24 cellular contexts compared by ENCODE assay signal in the genomic region with DNA sequence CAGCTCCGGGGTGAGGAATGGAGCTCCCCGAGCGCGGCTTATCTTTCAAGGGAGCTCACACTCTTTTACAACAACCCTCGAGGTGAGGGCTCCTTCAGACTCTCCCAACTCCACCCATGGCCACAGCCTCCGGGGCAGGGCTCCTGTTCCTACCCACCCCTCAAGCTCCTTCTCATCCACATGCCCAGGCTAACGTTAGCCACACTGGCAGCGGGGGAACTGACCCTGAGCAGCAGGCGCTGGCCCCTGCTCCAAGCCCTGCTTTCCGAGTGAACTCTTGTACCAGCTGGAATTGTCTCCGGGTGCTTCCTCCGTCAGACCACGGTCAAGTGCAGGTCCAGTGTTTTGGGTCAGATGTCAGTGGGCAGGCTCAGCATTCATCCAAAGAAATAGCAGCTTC.
DNase-seq lines count a peak whose midpoint lies in the region; ATAC-seq, FAIRE-seq and TF ChIP-seq lines count a peak whose summit lies in the region.
"Had no signal": no experiment of that assay in that cellular context is flagged by ENCODE, and none has a peak within 500 bp of the region (broad histone marks: within the 10 kb centered on the region; RNA-seq: fewer than 3 reads in every experiment).

No MANE protein-coding gene starts in this region.

- H3K9me1 ChIP-seq in K562 (ENCODE audit: control insufficient read depth, insufficient read depth, low read length), result no peaks in the 10 kb centered on the region

- no peak for TF ChIP-seq POLR2A in K562 (conservative IDR thresholded peaks at IDR 0.05)

- BruUV-seq in K562 (replicated peaks; lab: Mats Ljungman, UMichigan), result no TSS peak

- CTCF ChIA-PET in K562 (lab: Yijun Ruan, JAX; ENCODE audit: low intra/inter-chr PET ratio), result no interaction called here

- H4K20me1 ChIP-seq in K562 (replicated peaks; ENCODE audit: control insufficient read depth, insufficient read depth, low read length) (no peaks in the 10 kb centered on the region), fibroblast of lung (ENCODE audit: control insufficient read depth, extremely low read depth, insufficient read depth, low read length) (no peaks in the 10 kb centered on the region)
- H4K20me1 ChIP-seq: BLaER1 treated with 17β-estradiol and CSF1 and Interleukin-3, amounts not matched to agents 10 nM and 100 nM had no signal

- no peak overlapping the region; the same call in 1 of the 2 replicates for H3K4me2 ChIP-seq in K562 (ENCODE audit: insufficient read depth, low read length)
- H3K4me2 ChIP-seq in fibroblast of lung (ENCODE audit: extremely low read depth, insufficient read depth, low read length), result peak overlapping the region; percentile 71
- H3K4me2 ChIP-seq: A549; BLaER1 treated with 17β-estradiol and CSF1 and Interleukin-3, amounts not matched to agents 10 nM and 100 nM had no signal

- no peak for TF ChIP-seq RAD21 in K562 (CRISPR knock-in tag; conservative IDR thresholded peaks at IDR 0.05 in 1 of 2, IDR thresholded peaks at IDR 0.05 in 1 of 2)

- H3K79me2 ChIP-seq in K562 (ENCODE audit: control insufficient read depth, insufficient read depth, low read length) (no peaks in the 10 kb centered on the region), fibroblast of lung (ENCODE audit: control insufficient read depth, insufficient read depth, low read length) (no peaks in the 10 kb centered on the region)

- H3K9me3 ChIP-seq in K562 (replicated peaks; ENCODE audit: control insufficient read depth, insufficient read depth, low read depth, low read length) (no peaks in the 10 kb centered on the region; the same call in 1 of the 2 replicates), fibroblast of lung (ENCODE audit: control insufficient read depth, insufficient read depth, low read depth, low read length) (no peaks in the 10 kb centered on the region)
- H3K9me3 ChIP-seq: A549, BE2C had no signal

- H3K36me3 ChIP-seq in H7 (replicated peaks; ENCODE audit: control insufficient read depth, insufficient read depth, low read length) (no peaks in the 10 kb centered on the region), K562 (ENCODE audit: control insufficient read depth, insufficient read depth, low read length) (no peaks in the 10 kb centered on the region), fibroblast of lung (ENCODE audit: control insufficient read depth, insufficient read depth, low read length) (no peaks in the 10 kb centered on the region)
- H3K36me3 ChIP-seq: BE2C; BLaER1 treated with 17β-estradiol and CSF1 and Interleukin-3, amounts not matched to agents 10 nM and 100 nM had no signal

- no peak for FAIRE-seq in K562 (lab: Jason Lieb, UNC)
- FAIRE-seq: A549, D721Med, GM12878, GM18507 had no signal

- H2AFZ ChIP-seq in K562 (ENCODE audit: low read depth, low read length), result peak overlapping the region; percentile 32; the same call in 1 of the 2 replicates
- no peak overlapping the region for H2AFZ ChIP-seq in fibroblast of lung (ENCODE audit: low read length)

- intact Hi-C loops in K562 (cut with micrococcal nuclease), result no loop called here

- TF ChIP-seq CTCF in K562 (IDR thresholded peaks at IDR 0.05 in 2 of 3, conservative IDR thresholded peaks at IDR 0.05 in 1 of 3; ENCODE audit: insufficient read depth in 2 of 3, low read depth in 1 of 3, low read length in 3 of 3), result no peak
- TF ChIP-seq CTCF in fibroblast of lung (conservative IDR thresholded peaks at IDR 0.05 in 1 of 2, IDR thresholded peaks at IDR 0.05 in 1 of 2; ENCODE audit: low read depth in 1 of 2, low read length in 2 of 2), result no peak

- H3K4me1 ChIP-seq in K562 (replicated peaks in 1 of 2; ENCODE audit: control insufficient read depth in 2 of 2, insufficient read depth in 2 of 2, low read length in 2 of 2) (no peaks in the 10 kb centered on the region; a peak in 1 of 5 replicates), fibroblast of lung (ENCODE audit: control insufficient read depth, extremely low read depth, insufficient read depth, low read length) (no peaks in the 10 kb centered on the region)
- H3K4me1 ChIP-seq: A549, BE2C had no signal

- H3K27me3 ChIP-seq in H7 (ENCODE audit: control insufficient read depth, insufficient read depth, low read length) (no peaks in the 10 kb centered on the region), K562 (ENCODE audit: control insufficient read depth in 2 of 2, insufficient read depth in 2 of 2, low read length in 2 of 2) (peaks cover 0 to 3% of the 10 kb centered on the region in 2 experiments; a peak in 2 of 5 replicates), fibroblast of lung (ENCODE audit: control insufficient read depth, insufficient read depth, low read length) (no peaks in the 10 kb centered on the region)
- H3K27me3 ChIP-seq: BE2C; BLaER1 treated with 17β-estradiol and CSF1 and Interleukin-3, amounts not matched to agents 10 nM and 100 nM had no signal

- POLR2A ChIA-PET in K562 (lab: Yijun Ruan, JAX), result interaction anchor here (0.6 kb wide), 1 partner anchor 212 kb away, joined by 3 read pairs; no protein-coding TSS in a partner anchor

- H3K4me3 ChIP-seq in H7 (ENCODE audit: insufficient read depth, low read depth, low read length), result no peak overlapping the region
- H3K4me3 ChIP-seq in K562, result no peak overlapping the region
- H3K4me3 ChIP-seq in fibroblast of lung (replicated peaks in 1 of 4; ENCODE audit: control extremely low read depth in 1 of 4, insufficient read depth in 1 of 4, low read depth in 3 of 4, low read length in 4 of 4), result no peak overlapping the region
- H3K4me3 ChIP-seq: A549; BLaER1 treated with 17β-estradiol and CSF1 and Interleukin-3, amounts not matched to agents 10 nM and 100 nM; GM12878 had no signal

- ATAC-seq in K562 (no peak), GM18498 (IDR thresholded peaks at IDR 0.05; ENCODE audit: unreplicated experiment) (no peak), HG02852 (IDR thresholded peaks at IDR 0.05; ENCODE audit: unreplicated experiment) (no peak)
- ATAC-seq: A549, GM12878, HCT116 had no signal

- in situ Hi-C loops in K562 (cut with MboI), result loop anchor here (10.0 kb wide), 1 partner anchor 231 kb away; no protein-coding TSS in a partner anchor

- DNase-seq in H7 (peak; percentile 37), K562 (ENCODE audit: extremely low read depth in 1 of 4, low spot score in 3 of 4) (no peak), fibroblast of lung (ENCODE audit: low read depth in 2 of 2) (no peak), GM19238 (ENCODE audit: insufficient read length, low spot score) (no peak)
- DNase-seq: 8988T; ACHN; AML-193; BE2C; CD4-positive, alpha-beta T cell; CD8-positive, alpha-beta memory T cell; DMS 273 treated with DMSO at 0.1 percent for 48 hours; DMS79; EL; GDM1; GOT3; H9 had no signal

- WGBS in K562 (ENCODE audit: insufficient coverage, low coverage, missing lambda C conversion rate), result 2% methylated on average over 13 of the region's 13 CpGs

- H3K27ac ChIP-seq in K562 (ENCODE audit: extremely low read depth, low read depth, low read length), result no peak overlapping the region
- H3K27ac ChIP-seq in fibroblast of lung (ENCODE audit: insufficient read depth, low read length), result no peak overlapping the region
- H3K27ac ChIP-seq: A549; BLaER1 treated with 17β-estradiol and CSF1 and Interleukin-3, amounts not matched to agents 10 nM and 100 nM had no signal

- H3K9ac ChIP-seq in K562 (ENCODE audit: insufficient read depth in 1 of 2, low read depth in 2 of 2, low read length in 2 of 2) (no peak overlapping the region), fibroblast of lung (ENCODE audit: insufficient read depth, low read length) (no peak overlapping the region)
- H3K9ac ChIP-seq: BLaER1 treated with 17β-estradiol and CSF1 and Interleukin-3, amounts not matched to agents 10 nM and 100 nM had no signal

- no peak for TF ChIP-seq EP300 in K562 (IDR thresholded peaks at IDR 0.05; ENCODE audit: low read length)

TF ChIP-seq in K562, 482 proteins besides CTCF, POLR2A, EP300 and RAD21:
- no peak for TF ChIP-seq RBBP5 (IDR thresholded peaks at IDR 0.05; ENCODE audit: borderline replicate concordance, insufficient read depth, low read length, poor library complexity, severe bottlenecking)
- no peak for TF ChIP-seq ATF7 (IDR thresholded peaks at IDR 0.05)
- TF ChIP-seq ZNF124 (CRISPR knock-in tag; IDR thresholded peaks at IDR 0.05), result no peak
- TF ChIP-seq PHF21A (IDR thresholded peaks at IDR 0.05; ENCODE audit: borderline replicate concordance, low read depth), result no peak
- TF ChIP-seq SMARCC2 (IDR thresholded peaks at IDR 0.05; ENCODE audit: low read depth), result no peak
- TF ChIP-seq PURB (CRISPR knock-in tag; IDR thresholded peaks at IDR 0.05; ENCODE audit: low read depth), result no peak
- TF ChIP-seq, protein P1, sequence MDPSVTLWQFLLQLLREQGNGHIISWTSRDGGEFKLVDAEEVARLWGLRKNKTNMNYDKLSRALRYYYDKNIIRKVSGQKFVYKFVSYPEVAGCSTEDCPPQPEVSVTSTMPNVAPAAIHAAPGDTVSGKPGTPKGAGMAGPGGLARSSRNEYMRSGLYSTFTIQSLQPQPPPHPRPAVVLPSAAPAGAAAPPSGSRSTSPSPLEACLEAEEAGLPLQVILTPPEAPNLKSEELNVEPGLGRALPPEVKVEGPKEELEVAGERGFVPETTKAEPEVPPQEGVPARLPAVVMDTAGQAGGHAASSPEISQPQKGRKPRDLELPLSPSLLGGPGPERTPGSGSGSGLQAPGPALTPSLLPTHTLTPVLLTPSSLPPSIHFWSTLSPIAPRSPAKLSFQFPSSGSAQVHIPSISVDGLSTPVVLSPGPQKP (CRISPR knock-in tag; IDR thresholded peaks at IDR 0.05), result no peak
- no peak for TF ChIP-seq ESRRA (IDR thresholded peaks at IDR 0.05; ENCODE audit: borderline replicate concordance, low read depth)
- no peak for TF ChIP-seq ZNF121 (CRISPR knock-in tag; conservative IDR thresholded peaks at IDR 0.05)
- TF ChIP-seq RB1 (IDR thresholded peaks at IDR 0.05; ENCODE audit: low read depth), result no peak
- TF ChIP-seq CHD1 (IDR thresholded peaks at IDR 0.05; ENCODE audit: low read length), result no peak
